In genomic region chr9:105854783-105855709, GRCh38 we compare ENCODE assay signal across 37 cellular contexts.
"Had no signal": no experiment of that assay in that cellular context is flagged by ENCODE, and none has a peak within 500 bp of the region (broad histone marks: within the 10 kb centered on the region; RNA-seq: fewer than 3 reads in every experiment).

No MANE protein-coding gene starts in this region.

- H3K4me1 Mint-ChIP-seq: brain had no signal

- H3K4me1 ChIP-seq: ascending aorta had no signal

- H3K36me3 ChIP-seq: ascending aorta, cardiac muscle cell had no signal

- FAIRE-seq: bronchial epithelial cell, TTC549 had no signal

- H3K27ac Mint-ChIP-seq: activated B cell treated with CpG ODN at 0.5 μM for 24 hours; activated CD4-positive, alpha-beta memory T cell treated with anti-CD3 and anti-CD28 coated beads, Interleukin-2, amount 10 ng/mL, durations not matched to agents 7 days and 5 days; activated CD4-positive, alpha-beta T cell treated with anti-CD3 and anti-CD28 coated beads, Interleukin-2, amount 10 ng/mL, durations not matched to agents 7 days and 5 days; activated CD8-positive, alpha-beta memory T cell treated with anti-CD3 and anti-CD28 coated beads, Interleukin-2, amount 10 ng/mL, durations not matched to agents 7 days and 5 days; activated CD8-positive, alpha-beta T cell treated with anti-CD3 and anti-CD28 coated beads, Interleukin-2, amount 10 ng/mL, durations not matched to agents 7 days and 5 days; activated naive CD4-positive, alpha-beta T cell treated with anti-CD3 and anti-CD28 coated beads, Interleukin-2, amount 10 ng/mL, durations not matched to agents 7 days and 5 days; activated naive CD4-positive, alpha-beta T cell treated with anti-CD3 and anti-CD28 coated beads, Interleukin-2, amount 50 U/mL, for 24 hours; activated naive CD8-positive, alpha-beta T cell; activated naive CD8-positive, alpha-beta T cell treated with anti-CD3 and anti-CD28 coated beads, Interleukin-2, amount 10 ng/mL, durations not matched to agents 7 days and 5 days; activated naive CD8-positive, alpha-beta T cell treated with anti-CD3 and anti-CD28 coated beads, Interleukin-2, amount 50 U/mL, for 24 hours; activated T-cell treated with anti-CD3 and anti-CD28 coated beads, Interleukin-2, amount 50 U/mL, for 24 hours; activated T-helper 2 cell treated with anti-CD3 and anti-CD28 coated beads, Interferon-gamma antibody, Interleukin-2, Interleukin-4, amounts not matched to agents 10 μg/mL and 5 μg/mL and 100 μg/mL, durations not matched to agents 14 hours and 24 hours and 36 hours; T-helper 1 cell treated with Interleukin-12 subunit alpha and Interleukin-12 subunit beta and Interleukin-4 antibody, amounts not matched to agents 30 μg/mL and 1 μg/mL, for 36 hours; T-helper 2 cell treated with Interferon-gamma antibody and Interleukin-4, amounts not matched to agents 5 μg/mL and 100 μg/mL, for 36 hours had no signal

- H3K27ac ChIP-seq: ascending aorta, cardiac muscle cell, VCaP had no signal

- H3K27me3 Mint-ChIP-seq: activated B cell treated with CpG ODN at 0.5 μM for 24 hours; activated naive CD4-positive, alpha-beta T cell treated with anti-CD3 and anti-CD28 coated beads, Interleukin-2, amount 50 U/mL, for 24 hours; activated naive CD8-positive, alpha-beta T cell; activated T-cell treated with anti-CD3 and anti-CD28 coated beads, Interleukin-2, amount 50 U/mL, for 24 hours had no signal

- H3K4me3 ChIP-seq: ascending aorta, cardiac muscle cell had no signal

- H3K27me3 ChIP-seq: ascending aorta, cardiac muscle cell had no signal

- H3K4me3 Mint-ChIP-seq: activated B cell treated with CpG ODN at 0.5 μM for 24 hours; activated CD4-positive, alpha-beta memory T cell treated with anti-CD3 and anti-CD28 coated beads, Interleukin-2, amount 10 ng/mL, durations not matched to agents 7 days and 5 days; activated CD4-positive, alpha-beta T cell treated with anti-CD3 and anti-CD28 coated beads, Interleukin-2, amount 10 ng/mL, durations not matched to agents 7 days and 5 days; activated CD8-positive, alpha-beta memory T cell treated with anti-CD3 and anti-CD28 coated beads, Interleukin-2, amount 10 ng/mL, durations not matched to agents 7 days and 5 days; activated CD8-positive, alpha-beta T cell treated with anti-CD3 and anti-CD28 coated beads, Interleukin-2, amount 10 ng/mL, durations not matched to agents 7 days and 5 days; activated naive CD4-positive, alpha-beta T cell treated with anti-CD3 and anti-CD28 coated beads, Interleukin-2, amount 10 ng/mL, durations not matched to agents 7 days and 5 days; activated naive CD4-positive, alpha-beta T cell treated with anti-CD3 and anti-CD28 coated beads, Interleukin-2, amount 50 U/mL, for 24 hours; activated naive CD8-positive, alpha-beta T cell; activated naive CD8-positive, alpha-beta T cell treated with anti-CD3 and anti-CD28 coated beads, Interleukin-2, amount 10 ng/mL, durations not matched to agents 7 days and 5 days; activated naive CD8-positive, alpha-beta T cell treated with anti-CD3 and anti-CD28 coated beads, Interleukin-2, amount 50 U/mL, for 24 hours; activated T-cell treated with anti-CD3 and anti-CD28 coated beads, Interleukin-2, amount 50 U/mL, for 24 hours; brain; central memory CD8-positive, alpha-beta T cell; T-helper 1 cell treated with Interleukin-12 subunit alpha and Interleukin-12 subunit beta and Interleukin-4 antibody, amounts not matched to agents 30 μg/mL and 1 μg/mL, for 36 hours; T-helper 2 cell treated with Interferon-gamma antibody and Interleukin-4, amounts not matched to agents 5 μg/mL and 100 μg/mL, for 36 hours had no signal

- H3K9me3 Mint-ChIP-seq: activated naive CD4-positive, alpha-beta T cell treated with anti-CD3 and anti-CD28 coated beads, Interleukin-2, amount 10 ng/mL, durations not matched to agents 7 days and 5 days; activated naive CD8-positive, alpha-beta T cell treated with anti-CD3 and anti-CD28 coated beads, Interleukin-2, amount 10 ng/mL, durations not matched to agents 7 days and 5 days had no signal

- H3K36me3 Mint-ChIP-seq: activated naive CD4-positive, alpha-beta T cell treated with anti-CD3 and anti-CD28 coated beads, Interleukin-2, amount 10 ng/mL, durations not matched to agents 7 days and 5 days; activated naive CD8-positive, alpha-beta T cell; activated naive CD8-positive, alpha-beta T cell treated with anti-CD3 and anti-CD28 coated beads, Interleukin-2, amount 10 ng/mL, durations not matched to agents 7 days and 5 days; brain had no signal

- DNase-seq: activated B cell treated with CpG ODN at 0.5 μM for 24 hours; activated CD4-positive, alpha-beta memory T cell treated with anti-CD3 and anti-CD28 coated beads, Interleukin-2, amount 10 ng/mL, durations not matched to agents 7 days and 5 days; activated CD4-positive, alpha-beta T cell treated with anti-CD3 and anti-CD28 coated beads for 48 hours; activated CD4-positive, alpha-beta T cell treated with anti-CD3 and anti-CD28 coated beads, Interleukin-2, amount 10 ng/mL, durations not matched to agents 7 days and 5 days; activated CD4-positive, alpha-beta T cell treated with anti-CD3 and anti-CD28 coated beads, Interleukin-2, amount 50 U/mL, for 48 hours; activated CD4-positive, CD25-positive, alpha-beta regulatory T cell treated with anti-CD3 and anti-CD28 coated beads, Interleukin-2, amount 50 U/mL, for 72 hours; activated CD8-positive, alpha-beta memory T cell treated with anti-CD3 and anti-CD28 coated beads for 24 hours; activated CD8-positive, alpha-beta memory T cell treated with anti-CD3 and anti-CD28 coated beads, Interleukin-2, amount 10 ng/mL, durations not matched to agents 7 days and 5 days; activated CD8-positive, alpha-beta memory T cell treated with anti-CD3 and anti-CD28 coated beads, Interleukin-2, amount 50 U/mL, for 48 hours; activated CD8-positive, alpha-beta T cell treated with anti-CD3 and anti-CD28 coated beads, Interleukin-2, amount 10 ng/mL, durations not matched to agents 7 days and 5 days; activated effector memory CD4-positive, alpha-beta T cell treated with Interleukin-2 at 50 U/mL for 16 hours; activated gamma-delta T cell; activated naive CD4-positive, alpha-beta T cell treated with anti-CD3 and anti-CD28 coated beads, Interleukin-2, amount 10 ng/mL, durations not matched to agents 7 days and 5 days; activated naive CD4-positive, alpha-beta T cell treated with Interleukin-2 at 50 U/mL for 16 hours; activated naive CD8-positive, alpha-beta T cell treated with anti-CD3 and anti-CD28 coated beads, Interleukin-2, amount 10 ng/mL, durations not matched to agents 7 days and 5 days; activated naive CD8-positive, alpha-beta T cell treated with anti-CD3 and anti-CD28 coated beads, Interleukin-2, amount 50 U/mL, for 24 hours; activated T-cell treated with anti-CD3 and anti-CD28 coated beads, Interleukin-2, amount 50 U/mL, for 24 hours; activated T-cell treated with anti-CD3 and anti-CD28 coated beads, Interleukin-2, amount 50 U/mL, for 48 hours; amygdala; anterior cingulate cortex; caudate nucleus; SW 1271; T-helper 1 cell; T-helper 2 cell; T-helper 9 cell had no signal

- ATAC-seq: activated CD8-positive, alpha-beta memory T cell treated with anti-CD3 and anti-CD28 coated beads, Interleukin-2, amount 10 ng/mL, durations not matched to agents 7 days and 5 days; activated CD8-positive, alpha-beta T cell treated with anti-CD3 and anti-CD28 coated beads, Interleukin-2, amount 10 ng/mL, durations not matched to agents 7 days and 5 days; activated naive CD8-positive, alpha-beta T cell treated with anti-CD3 and anti-CD28 coated beads, Interleukin-2, amount 50 U/mL, for 24 hours had no signal

- H3K9me3 ChIP-seq: ascending aorta had no signal
